In genomic region chr3:156615592-156616173, GRCh38 we compare ENCODE assay signal across 9 cellular contexts. TPM values are rescaled to one million over a fixed set of nuclear protein-coding genes. Genes with fewer than 3 reads are reported as not detected.
DNase-seq lines count a peak whose midpoint lies in the region; ATAC-seq and TF ChIP-seq lines count a peak whose summit lies in the region.
"Had no signal": no experiment of that assay in that cellular context is flagged by ENCODE, and none has a peak within 500 bp of the region (broad histone marks: within the 10 kb centered on the region; RNA-seq: fewer than 3 reads in every experiment).

No MANE protein-coding gene starts in this region.

- no peaks in the 10 kb centered on the region for H3K9me3 Mint-ChIP-seq in activated CD8-positive, alpha-beta memory T cell treated with anti-CD3 and anti-CD28 coated beads, Interleukin-2, amount 10 ng/mL, durations not matched to agents 7 days and 5 days (ENCODE audit: low read depth)

- peaks cover 10% of the 10 kb centered on the region for H3K4me1 Mint-ChIP-seq in activated CD8-positive, alpha-beta memory T cell treated with anti-CD3 and anti-CD28 coated beads, Interleukin-2, amount 10 ng/mL, durations not matched to agents 7 days and 5 days

- DNase-seq in AG20443 (ENCODE audit: low spot score): peak; percentile 52
- DNase-seq in cardiac fibroblast (ENCODE audit: low read depth in 2 of 2): peak; percentile 92 to 94
- peak; percentile 78 for DNase-seq in lung (ENCODE audit: low spot score)
- DNase-seq in activated CD8-positive, alpha-beta memory T cell treated with anti-CD3 and anti-CD28 coated beads, Interleukin-2, amount 10 ng/mL, durations not matched to agents 7 days and 5 days: no peak
- no peak for DNase-seq in DMS153 (lab: John Stamatoyannopoulos, UW)

- ATAC-seq in lung (ENCODE audit: insufficient read depth, low FRiP score) (peak; percentile 80), HG03378 (IDR thresholded peaks at IDR 0.05; ENCODE audit: unreplicated experiment) (no peak), GM18502 (IDR thresholded peaks at IDR 0.05; ENCODE audit: poor library complexity, unreplicated experiment) (no peak)
- ATAC-seq in activated CD8-positive, alpha-beta memory T cell treated with anti-CD3 and anti-CD28 coated beads, Interleukin-2, amount 10 ng/mL, durations not matched to agents 7 days and 5 days: no peak

- TF ChIP-seq CTCF in cardiac fibroblast (IDR thresholded peaks at IDR 0.05; ENCODE audit: low read depth, low read length) (no peak), lung (IDR thresholded peaks at IDR 0.05; ENCODE audit: control extremely low read depth, extremely low read depth) (no peak)

- no peak overlapping the region for H3K27ac ChIP-seq in lung (ENCODE audit: low read depth in 1 of 2, low read length in 1 of 2)

- no peaks in the 10 kb centered on the region for H3K36me3 ChIP-seq in lung (ENCODE audit: control insufficient read depth in 2 of 2, insufficient read depth in 2 of 2, low read length in 2 of 2)
- H3K36me3 ChIP-seq: ascending aorta had no signal

- H3K4me3 Mint-ChIP-seq in activated CD8-positive, alpha-beta memory T cell treated with anti-CD3 and anti-CD28 coated beads, Interleukin-2, amount 10 ng/mL, durations not matched to agents 7 days and 5 days: no peak overlapping the region

- TF ChIP-seq EP300 in Ishikawa (IDR thresholded peaks at IDR 0.05; ENCODE audit: borderline replicate concordance): peak; percentile 87

- H3K4me3 ChIP-seq in cardiac fibroblast (replicated peaks in 1 of 2; ENCODE audit: low read depth in 2 of 2, low read length in 2 of 2) (no peak overlapping the region), lung (no peak overlapping the region)
- H3K4me3 ChIP-seq: ascending aorta had no signal

- no peak for TF ChIP-seq RAD21 in Ishikawa (IDR thresholded peaks at IDR 0.05; ENCODE audit: low read depth)

- WGBS in lung, 2 donors: 52 to 70% methylated on average over 1 of the region's 1 CpG

- H3K27me3 Mint-ChIP-seq in activated CD8-positive, alpha-beta memory T cell treated with anti-CD3 and anti-CD28 coated beads, Interleukin-2, amount 10 ng/mL, durations not matched to agents 7 days and 5 days: no peaks in the 10 kb centered on the region

- H3K9me3 ChIP-seq in lung (ENCODE audit: control insufficient read depth in 2 of 2, insufficient read depth in 1 of 2, low read length in 1 of 2): no peaks in the 10 kb centered on the region
- H3K9me3 ChIP-seq: ascending aorta had no signal

- CTCF ChIA-PET in activated CD8-positive, alpha-beta memory T cell treated with anti-CD3 and anti-CD28 coated beads, Interleukin-2, amount 10 ng/mL, durations not matched to agents 7 days and 5 days (lab: Charles Lee): interaction anchor here (1.3 kb wide), 1 partner anchor 59 kb away, joined by 3 read pairs; the partner anchor contains the start of gene TIPARP

- peaks cover 0 to 3% of the 10 kb centered on the region in 2 donors for H3K4me1 ChIP-seq in lung (ENCODE audit: control insufficient read depth in 2 of 2, insufficient read depth in 2 of 2, low read length in 2 of 2)
- H3K4me1 ChIP-seq: ascending aorta had no signal

- H3K36me3 Mint-ChIP-seq in activated CD8-positive, alpha-beta memory T cell treated with anti-CD3 and anti-CD28 coated beads, Interleukin-2, amount 10 ng/mL, durations not matched to agents 7 days and 5 days: peaks cover 1% of the 10 kb centered on the region

- H3K27me3 ChIP-seq in lung (ENCODE audit: control insufficient read depth, insufficient read depth): no peaks in the 10 kb centered on the region
- H3K27me3 ChIP-seq: ascending aorta had no signal

- no peak overlapping the region for H3K27ac Mint-ChIP-seq in activated CD8-positive, alpha-beta memory T cell treated with anti-CD3 and anti-CD28 coated beads, Interleukin-2, amount 10 ng/mL, durations not matched to agents 7 days and 5 days

TF ChIP-seq in Ishikawa, 13 proteins besides CTCF, POLR2A, EP300 and RAD21:
- TF ChIP-seq MAX (IDR thresholded peaks at IDR 0.05): peak; percentile 37; the same call in 1 of the 2 replicates
- TF ChIP-seq TEAD4 (IDR thresholded peaks at IDR 0.05): peak; percentile 95
- TF ChIP-seq YY1 (IDR thresholded peaks at IDR 0.05; ENCODE audit: low read depth): no peak
- TF ChIP-seq TAF1 (IDR thresholded peaks at IDR 0.05; ENCODE audit: low read depth): no peak
- TF ChIP-seq FOXM1 (IDR thresholded peaks at IDR 0.05; ENCODE audit: borderline replicate concordance, low read depth): peak; percentile 77; the same call in 1 of the 2 replicates
- TF ChIP-seq CEBPB (IDR thresholded peaks at IDR 0.05): peak; percentile 64
- no peak for TF ChIP-seq REST (IDR thresholded peaks at IDR 0.05; ENCODE audit: low read depth)
- peak; percentile 88 for TF ChIP-seq TCF12 (IDR thresholded peaks at IDR 0.05; ENCODE audit: low read depth)
- peak; percentile 75 for TF ChIP-seq NFIC (IDR thresholded peaks at IDR 0.05)

RNA-seq across cellular contexts. Expression of gene TIPARP, which starts 58.7 kb away (rescaled TPM):
- 10 to 100 TPM; 51.4 to 56.1 TPM for total RNA-seq in lung
- polyA plus RNA-seq in lung: 10 to 100 TPM; 20.8 to 28.6 TPM
- total RNA-seq in activated CD8-positive, alpha-beta memory T cell treated with anti-CD3 and anti-CD28 coated beads, Interleukin-2, amount 10 ng/mL, durations not matched to agents 7 days and 5 days: 10 to 100 TPM; 31.6 to 42.8 TPM

Comparison
In these comparisons a context has a peak if more than half of its experiments do, and no peak if none do; other contexts are left out.
1. DNase-seq: peak in AG20443 (single experiment), cardiac fibroblast (2 of 2) and lung (single experiment); none in activated CD8-positive, alpha-beta memory T cell treated with anti-CD3 and anti-CD28 coated beads, Interleukin-2, amount 10 ng/mL, durations not matched to agents 7 days and 5 days (single experiment) and DMS153 (single experiment).